Comparison of ENCODE assay signal across 8 cellular contexts in the genomic region with DNA sequence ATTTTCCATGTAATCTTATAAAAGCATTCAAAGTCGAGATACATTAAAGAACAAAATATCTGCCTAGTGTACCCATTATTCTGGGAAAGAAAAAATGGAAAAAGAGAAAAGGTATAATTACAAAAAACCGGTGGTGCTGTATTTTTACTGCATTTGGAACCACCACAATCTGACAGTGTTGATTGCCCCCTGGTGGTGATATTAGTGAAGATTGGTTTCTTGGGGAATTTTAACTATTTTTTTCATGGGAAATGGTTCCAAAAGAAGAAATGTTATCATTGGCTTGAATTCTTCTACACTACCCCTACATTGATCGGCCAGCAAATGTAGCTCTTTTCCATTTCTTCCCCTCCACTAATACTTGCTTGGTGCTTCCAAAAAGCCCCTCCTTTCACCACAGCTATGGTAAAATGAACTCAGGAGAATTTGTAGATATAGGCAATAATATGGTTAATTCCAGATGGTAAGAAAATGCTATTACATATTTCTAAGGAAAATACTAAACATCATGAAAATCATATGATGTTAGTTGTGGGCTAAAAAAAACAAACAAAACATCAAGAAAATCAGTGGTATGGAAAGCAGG. TPM values are rescaled to one million over a fixed set of nuclear protein-coding genes. Genes with fewer than 3 reads are reported as not detected.
DNase-seq lines count a peak whose midpoint lies in the region; ATAC-seq, FAIRE-seq and TF ChIP-seq lines count a peak whose summit lies in the region.

No MANE protein-coding gene starts in this region.

- H2AFZ ChIP-seq in PC-3 (ENCODE audit: low read length) (no peak overlapping the region), neural progenitor cell (replicated peaks) (no peak overlapping the region)

- H3K27me3 ChIP-seq in PC-3 (ENCODE audit: low read length) (peaks cover 11% of the 10 kb centered on the region), neural progenitor cell (no peaks in the 10 kb centered on the region)

- H3K79me2 ChIP-seq in PC-3 (ENCODE audit: low read length) (no peaks in the 10 kb centered on the region), neural progenitor cell (ENCODE audit: low read depth) (no peaks in the 10 kb centered on the region)

- BruUV-seq in PC-3 (replicated peaks; lab: Mats Ljungman, UMichigan) = no TSS peak

- ATAC-seq in GM19395 (IDR thresholded peaks at IDR 0.05; ENCODE audit: unreplicated experiment) (peak; percentile 57), PC-3 (no peak), GM19328 (IDR thresholded peaks at IDR 0.05; ENCODE audit: unreplicated experiment) (no peak)

- H3K9ac ChIP-seq in PC-3 (ENCODE audit: low read length) (no peak overlapping the region), neural progenitor cell (no peak overlapping the region)

- POLR2A ChIA-PET in PC-3 (lab: Charles Lee; ENCODE audit: unreplicated experiment) = no interaction called here

- H4K20me1 ChIP-seq in PC-3 (ENCODE audit: low read length) (no peaks in the 10 kb centered on the region), neural progenitor cell (ENCODE audit: low read depth) (no peaks in the 10 kb centered on the region)

- no peak overlapping the region for H3K27ac ChIP-seq in PC-3 (ENCODE audit: low read length)
- no peak overlapping the region for H3K27ac ChIP-seq in neural progenitor cell

- H3K27me3 Mint-ChIP-seq in neural progenitor cell (ENCODE audit: insufficient read depth, low read depth) = no peaks in the 10 kb centered on the region

- FAIRE-seq in endometrium (lab: Jason Lieb, UNC) = peak; percentile 89

- TF ChIP-seq CTCF in PC-3 (conservative IDR thresholded peaks at IDR 0.05; ENCODE audit: low read depth, low read length) = peak; percentile 95
- TF ChIP-seq CTCF in neural progenitor cell (IDR thresholded peaks at IDR 0.05) = peak; percentile 83

- CTCF ChIA-PET in PC-3 (lab: Charles Lee) = no interaction called here

- H3K4me3 ChIP-seq in PC-3 (ENCODE audit: low read length) = no peak overlapping the region
- no peak overlapping the region for H3K4me3 ChIP-seq in neural progenitor cell

- H3F3A ChIP-seq in PC-3 (ENCODE audit: low read length, unreplicated experiment) (no peaks in the 10 kb centered on the region), neural progenitor cell (ENCODE audit: low read depth) (no peaks in the 10 kb centered on the region)

- intact Hi-C loops in PC-3 (cut with micrococcal nuclease) = loop anchor here (1.0 to 10.0 kb wide), 4 partner anchors 132 to 723 kb away; no protein-coding TSS in a partner anchor

- H3K4me2 ChIP-seq in PC-3 (ENCODE audit: low read length) (no peak overlapping the region), neural progenitor cell (no peak overlapping the region)

- H3K4me1 Mint-ChIP-seq in neural progenitor cell = no peaks in the 10 kb centered on the region

- no peak overlapping the region for H3K27ac Mint-ChIP-seq in neural progenitor cell

- H3K4me3 Mint-ChIP-seq in neural progenitor cell = no peak overlapping the region

- no peaks in the 10 kb centered on the region for H3K36me3 Mint-ChIP-seq in neural progenitor cell

- no peaks in the 10 kb centered on the region for H3K9me3 Mint-ChIP-seq in neural progenitor cell

- H3K4me1 ChIP-seq in PC-3 (ENCODE audit: insufficient read depth, low read length) (no peaks in the 10 kb centered on the region), neural progenitor cell (no peaks in the 10 kb centered on the region)

- DNase-seq in COLO829 (ENCODE audit: low spot score) = peak; percentile 56
- peak; percentile 78 for DNase-seq in PC-3
- DNase-seq in neural progenitor cell (ENCODE audit: low spot score) = peak; percentile 67
- no peak for DNase-seq in ureter (ENCODE audit: low spot score)
- no peak for DNase-seq in T1000 (lab: John Stamatoyannopoulos, UW)

- H3K36me3 ChIP-seq in PC-3 (ENCODE audit: low read depth, low read length) = no peaks in the 10 kb centered on the region
- H3K36me3 ChIP-seq in neural progenitor cell = no peaks in the 10 kb centered on the region

- H3K9me2 ChIP-seq in PC-3 (replicated peaks; ENCODE audit: low read length) = no peaks in the 10 kb centered on the region

- H3K9me3 ChIP-seq in PC-3 (ENCODE audit: low read length) = no peaks in the 10 kb centered on the region
- H3K9me3 ChIP-seq in neural progenitor cell (ENCODE audit: low read depth) = no peaks in the 10 kb centered on the region

RNA-seq across cellular contexts. Expression of a gene that starts 50.0 kb away (rescaled TPM):
- 32.8 and 40.0 TPM in 2 replicates for total RNA-seq in PC-3 (2014; rRNA removed)
- total RNA-seq in neural progenitor cell (ENCODE audit: low replicate concordance) = 20.3 and 30.4 TPM in 2 replicates
- total RNA-seq in ureter = 18.6 TPM

Comparison
In these comparisons a context has a peak if more than half of its experiments do, and no peak if none do; other contexts are left out.
1. DNase-seq: peak in COLO829 (single experiment), PC-3 (single experiment) and neural progenitor cell (single experiment); none in ureter (single experiment) and T1000 (single experiment).